Comparison of ENCODE assay signal across 10 cellular contexts in the genomic region with DNA sequence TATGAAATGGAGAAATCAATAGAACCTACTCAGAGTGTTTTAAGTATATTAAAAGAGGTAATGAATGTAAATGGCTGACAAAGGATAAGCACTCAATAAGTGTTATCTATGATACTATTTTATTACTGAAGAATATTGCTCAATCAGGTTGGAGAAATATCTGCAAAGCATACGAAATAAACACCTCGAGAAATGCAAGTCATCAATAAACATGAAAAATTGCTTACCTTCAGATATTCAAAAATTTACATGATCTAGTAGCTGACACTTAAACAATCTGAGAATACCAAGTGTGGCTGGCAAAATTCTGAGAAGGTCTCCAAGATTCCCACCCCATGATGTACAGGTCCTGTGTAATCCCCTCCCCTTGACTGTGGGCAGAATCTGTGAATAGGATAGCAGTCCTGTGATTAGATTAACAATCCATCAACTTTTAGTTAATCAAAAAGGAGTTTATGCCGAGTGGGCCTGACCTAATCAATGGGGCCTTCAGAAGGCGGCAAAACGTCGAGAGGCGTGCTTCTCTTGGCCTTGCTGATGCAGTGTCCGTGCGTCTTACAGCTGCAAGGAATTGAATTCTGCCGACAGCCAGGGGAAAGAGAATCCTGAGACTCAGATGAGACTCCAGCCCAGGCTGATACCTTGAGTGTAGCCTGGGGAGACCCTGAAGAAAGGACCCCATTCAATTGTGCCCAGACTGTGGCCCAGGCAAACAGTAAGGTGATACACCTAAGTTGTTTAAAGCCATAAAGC. TPM values are rescaled to one million over a fixed set of nuclear protein-coding genes. Genes with fewer than 3 reads are reported as not detected.
"Had no signal": no experiment of that assay in that cellular context is flagged by ENCODE, and none has a peak within 500 bp of the region (broad histone marks: within the 10 kb centered on the region; RNA-seq: fewer than 3 reads in every experiment).

No MANE protein-coding gene starts in this region.

- H2AFZ ChIP-seq: GM23338 had no signal

- H3K27ac ChIP-seq: KMS-11 had no signal

- DNase-seq: HFFc6, KBM-7 had no signal

- H3K4me1 Mint-ChIP-seq: GM23338 had no signal

- H3K4me3 ChIP-seq: GM23338, HAP-1 had no signal

- H3K9ac ChIP-seq: KMS-11 had no signal

- H3K9me3 ChIP-seq: HAP-1 had no signal

- H3K4me3 Mint-ChIP-seq: GM23338, HFFc6 had no signal

- H3K36me3 ChIP-seq: HAP-1 had no signal

- H3K27ac Mint-ChIP-seq: GM23338, HFFc6 had no signal

- H3K4me1 ChIP-seq: HAP-1 had no signal

- ATAC-seq: GM23338, HCT116 had no signal

- H3K4me2 ChIP-seq: GM23338, KMS-11 had no signal

- FAIRE-seq: H1, H54, HTR-8/SVneo had no signal

RNA-seq across cellular contexts. Expression of gene SPATA19, which starts 49.1 kb away (rescaled TPM):
- total RNA-seq: GM23338, H1, HFFc6, HT-29 had no signal
- polyA plus RNA-seq: GM23338, H1 had no signal
